ENCODE assay signal across 18 cellular contexts in genomic region chr11:122617297-122617696, GRCh38.
"Had no signal": no experiment of that assay in that cellular context is flagged by ENCODE, and none has a peak within 500 bp of the region (broad histone marks: within the 10 kb centered on the region; RNA-seq: fewer than 3 reads in every experiment).

No MANE protein-coding gene starts in this region.

- H3K9me3 Mint-ChIP-seq: memory B cell had no signal

- H3K36me3 ChIP-seq: ascending aorta, left ventricle myocardium inferior, neutrophil, suprapubic skin had no signal

- ATAC-seq: mucosa of descending colon; naive thymus-derived CD4-positive, alpha-beta T cell; right cardiac atrium; T-helper 17 cell had no signal

- H3K4me1 Mint-ChIP-seq: endodermal cell, memory B cell, T-helper 17 cell had no signal

- H3K4me3 ChIP-seq: ascending aorta, left ventricle myocardium inferior, mucosa of descending colon, skin epidermis, suprapubic skin had no signal

- H3K9me3 ChIP-seq: ascending aorta, mucosa of descending colon, neutrophil, suprapubic skin had no signal

- H3K27ac Mint-ChIP-seq: endodermal cell; memory B cell; naive thymus-derived CD4-positive, alpha-beta T cell; T-helper 17 cell had no signal

- H3K27ac ChIP-seq: ascending aorta, left ventricle myocardium inferior, neutrophil, skin epidermis, suprapubic skin had no signal

- DNase-seq: activated CD4-positive, alpha-beta T cell treated with anti-CD3 and anti-CD28 coated beads for 48 hours; activated CD8-positive, alpha-beta memory T cell treated with anti-CD3 and anti-CD28 coated beads, Interleukin-2, amount 50 U/mL, for 48 hours; endodermal cell; islet precursor cell; left ventricle myocardium inferior; mucosa of descending colon; naive thymus-derived CD4-positive, alpha-beta T cell; posterior cingulate gyrus; right cardiac atrium; stimulated activated CD4-positive, alpha-beta T cell treated with anti-CD3 and anti-CD28 coated beads, Interleukin-4, amount 100 ng/mL, for 24 hours; stimulated activated naive CD4-positive, alpha-beta T cell treated with Interleukin-2 at 50 U/mL for 16 hours; T-helper 17 cell; trophoblast cell had no signal

- H3K4me1 ChIP-seq: ascending aorta, left ventricle myocardium inferior, suprapubic skin had no signal

- H3K27me3 ChIP-seq: ascending aorta, neutrophil, suprapubic skin had no signal

- H3K4me3 Mint-ChIP-seq: endodermal cell; memory B cell; naive thymus-derived CD4-positive, alpha-beta T cell; T-helper 17 cell had no signal
